In the genomic region with DNA sequence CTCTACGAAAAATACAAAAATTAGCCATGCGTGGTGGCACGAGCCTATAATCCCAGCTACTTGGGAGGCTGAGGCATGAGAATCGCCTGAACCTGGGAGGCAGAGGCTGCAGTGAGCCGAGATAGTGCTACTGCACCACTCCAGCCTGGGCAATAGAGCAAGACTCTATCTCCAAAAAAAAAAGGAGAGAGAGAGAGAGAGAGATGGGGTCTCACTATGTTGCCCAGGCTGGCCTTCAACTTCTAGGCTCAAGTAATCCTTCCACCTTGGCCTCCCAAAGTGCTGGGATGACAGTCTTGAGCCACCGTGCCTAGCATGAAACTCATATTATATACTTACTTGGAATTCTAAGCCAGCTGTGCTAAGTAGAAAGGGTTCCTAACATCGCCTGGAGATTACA, we compare ENCODE assay signal across 25 cellular contexts. TPM values are rescaled to one million over a fixed set of nuclear protein-coding genes. Genes with fewer than 3 reads are reported as not detected.
"Had no signal": no experiment of that assay in that cellular context is flagged by ENCODE, and none has a peak within 500 bp of the region (broad histone marks: within the 10 kb centered on the region; RNA-seq: fewer than 3 reads in every experiment).

No MANE protein-coding gene starts in this region.

- H3K36me3 Mint-ChIP-seq: natural killer cell had no signal

- H3K27me3 Mint-ChIP-seq: naive B cell; stimulated activated naive CD8-positive, alpha-beta T cell treated with anti-CD3 and anti-CD28 coated beads, Interleukin-15, Interleukin-2, amounts not matched to agents 100 ng/mL and 50 ng/mL, for 24 hours; type B pancreatic cell had no signal

- H3K4me3 ChIP-seq: hepatocyte, left ventricle myocardium inferior, lung, pancreas, prostate gland, sigmoid colon, spleen, suprapubic skin, thoracic aorta, tibial artery, uterus had no signal

- H3K4me2 ChIP-seq: hepatocyte had no signal

- H3K27ac ChIP-seq: hepatocyte, left ventricle myocardium inferior, pancreas, prostate gland, sigmoid colon, spleen, suprapubic skin, thoracic aorta, tibial artery, uterus had no signal

- H3K27ac Mint-ChIP-seq: mesothelial cell of epicardium; natural killer cell; stimulated activated naive CD8-positive, alpha-beta T cell treated with anti-CD3 and anti-CD28 coated beads, Interleukin-15, Interleukin-2, amounts not matched to agents 100 ng/mL and 50 ng/mL, for 24 hours; type B pancreatic cell had no signal

- ATAC-seq: natural killer cell; pancreas; right cardiac atrium; stimulated activated effector memory CD8-positive, alpha-beta T cell treated with anti-CD3 and anti-CD28 coated beads, Interleukin-12 subunit alpha, Interleukin-12 subunit beta, amount 100 ng/mL, for 72 hours had no signal

- H3K4me3 Mint-ChIP-seq: mesothelial cell of epicardium; naive B cell; natural killer cell; stimulated activated effector memory CD8-positive, alpha-beta T cell treated with anti-CD3 and anti-CD28 coated beads, Interleukin-12 subunit alpha, Interleukin-12 subunit beta, amount 100 ng/mL, for 72 hours; stimulated activated naive CD8-positive, alpha-beta T cell treated with anti-CD3 and anti-CD28 coated beads, Interleukin-15, Interleukin-2, amounts not matched to agents 100 ng/mL and 50 ng/mL, for 24 hours; type B pancreatic cell had no signal

- FAIRE-seq: pancreas, small intestine had no signal

- H3K9me3 Mint-ChIP-seq: naive B cell; natural killer cell; stimulated activated effector memory CD8-positive, alpha-beta T cell treated with anti-CD3 and anti-CD28 coated beads, Interleukin-12 subunit alpha, Interleukin-12 subunit beta, amount 100 ng/mL, for 72 hours; stimulated activated naive CD8-positive, alpha-beta T cell treated with anti-CD3 and anti-CD28 coated beads, Interleukin-15, Interleukin-2, amounts not matched to agents 100 ng/mL and 50 ng/mL, for 24 hours; type B pancreatic cell had no signal

- H3K27me3 ChIP-seq: hepatocyte, pancreas, sigmoid colon, spleen, suprapubic skin, tibial artery, uterus had no signal

- H3K36me3 ChIP-seq: uterus had no signal

- H3K4me1 Mint-ChIP-seq: mesothelial cell of epicardium had no signal

- H2AFZ ChIP-seq: hepatocyte had no signal

- DNase-seq: islet precursor cell; left ventricle myocardium inferior; mesendoderm; naive B cell; natural killer cell; pancreas; posterior cingulate gyrus; retina; right cardiac atrium; sigmoid colon; small intestine; spleen; stimulated activated CD4-positive, alpha-beta T cell treated with anti-CD3 and anti-CD28 coated beads, Interleukin-4, amount 100 ng/mL, for 24 hours; stimulated activated naive CD4-positive, alpha-beta T cell; tibial artery; uterus had no signal

- H3K9me3 ChIP-seq: left ventricle myocardium inferior, pancreas, prostate gland, sigmoid colon, spleen, suprapubic skin, thoracic aorta, tibial artery, uterus had no signal

- H3K4me1 ChIP-seq: pancreas, prostate gland, sigmoid colon, suprapubic skin, tibial artery, uterus had no signal

RNA-seq across cellular contexts. Expression of gene TFAP2E, which starts 38.5 kb away (rescaled TPM):
- total RNA-seq: hepatocyte had no signal
